21 cellular contexts compared by ENCODE assay signal in the genomic region with DNA sequence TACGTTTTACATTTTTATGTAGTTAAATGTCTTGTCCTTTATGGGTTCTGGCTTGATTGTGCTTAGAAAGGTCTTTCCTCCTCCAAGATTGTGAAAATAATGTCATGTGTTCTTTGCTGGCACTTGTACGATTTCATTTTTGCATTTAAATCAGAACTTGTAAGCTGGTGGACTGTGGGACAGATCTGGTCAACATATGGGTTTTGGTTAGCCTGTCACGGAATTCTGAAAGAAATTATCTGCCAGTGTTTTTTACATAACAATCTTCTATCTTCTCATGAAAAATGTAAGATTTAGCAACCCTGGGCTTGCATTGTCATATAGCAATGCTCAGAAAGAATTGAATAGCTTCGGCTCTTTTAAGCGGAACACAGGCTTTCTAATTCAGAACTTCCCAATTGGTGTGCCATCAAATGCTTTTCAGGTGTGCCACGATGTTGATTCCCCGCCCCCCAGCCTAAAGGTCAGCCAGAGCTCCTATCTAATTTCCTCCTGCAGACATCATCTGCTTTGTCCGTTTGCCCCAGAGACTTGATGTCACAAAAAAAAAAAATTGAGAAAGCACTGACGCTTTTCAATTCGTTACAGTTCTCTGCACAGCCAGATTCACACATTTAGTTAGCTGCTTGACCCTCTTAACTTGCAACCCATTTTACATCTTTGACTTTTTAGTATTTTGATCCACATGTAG. TPM values are rescaled to one million over a fixed set of nuclear protein-coding genes. Genes with fewer than 3 reads are reported as not detected.
DNase-seq lines count a peak whose midpoint lies in the region; ATAC-seq, FAIRE-seq and TF ChIP-seq lines count a peak whose summit lies in the region.
"Had no signal": no experiment of that assay in that cellular context is flagged by ENCODE, and none has a peak within 500 bp of the region (broad histone marks: within the 10 kb centered on the region; RNA-seq: fewer than 3 reads in every experiment).

No MANE protein-coding gene starts in this region.

- H3K9me3 ChIP-seq in HUES48 (ENCODE audit: control insufficient read depth, insufficient read depth, low read length) (no peaks in the 10 kb centered on the region), adipocyte (ENCODE audit: control insufficient read depth, low read length) (no peaks in the 10 kb centered on the region)
- H3K9me3 ChIP-seq: esophagus squamous epithelium, heart left ventricle, left lung had no signal

- H3K9ac ChIP-seq in HUES48 (ENCODE audit: low read depth, low read length) (peak overlapping the region; percentile 2; the same call in 1 of the 2 replicates), adipocyte (ENCODE audit: low read length) (peak overlapping the region; percentile 46)

- no peak for TF ChIP-seq CTCF in HFFc6 (IDR thresholded peaks at IDR 0.05)

- H3K4me3 ChIP-seq in HUES48 (ENCODE audit: low read depth, low read length) (0 out of 2 replicates have a peak overlapping the region, but pooled peaks have one; percentile 10), adipocyte (ENCODE audit: low read length) (peak overlapping the region; percentile 58)
- H3K4me3 ChIP-seq: esophagus squamous epithelium, heart left ventricle, left lung had no signal

- H3K36me3 ChIP-seq in HUES48 (ENCODE audit: control insufficient read depth, insufficient read depth, low read length) (peaks cover 20% of the 10 kb centered on the region), adipocyte (ENCODE audit: control insufficient read depth, insufficient read depth, low read length, severe bottlenecking) (peaks cover 15% of the 10 kb centered on the region)
- H3K36me3 ChIP-seq: brain microvascular endothelial cell had no signal

- H3K4me1 Mint-ChIP-seq in HFFc6 (ENCODE audit: low read depth), result peaks cover 34% of the 10 kb centered on the region

- peaks cover 14% of the 10 kb centered on the region for H3K36me3 Mint-ChIP-seq in HFFc6 (ENCODE audit: low read depth)

- TF ChIP-seq POLR2A in H54 (IDR thresholded peaks at IDR 0.05; ENCODE audit: low read depth, low read length), result no peak

- no peaks in the 10 kb centered on the region for H3K27me3 Mint-ChIP-seq in HFFc6 (ENCODE audit: insufficient read depth)
- H3K27me3 Mint-ChIP-seq: activated B cell treated with CpG ODN at 0.5 μM for 24 hours, T-helper 17 cell had no signal

- FAIRE-seq in H54 (lab: Jason Lieb, UNC), result no peak

- H3K27ac ChIP-seq in HUES48 (ENCODE audit: low read depth, low read length), result peak overlapping the region; percentile 68
- H3K27ac ChIP-seq: brain microvascular endothelial cell, heart left ventricle, left lung had no signal

- no peak overlapping the region for H3K4me3 Mint-ChIP-seq in HFFc6
- H3K4me3 Mint-ChIP-seq: activated B cell treated with CpG ODN at 0.5 μM for 24 hours, nephron, T-helper 17 cell had no signal

- peak; percentile 10 for DNase-seq in AG08395 (ENCODE audit: low spot score)
- DNase-seq in adipocyte (ENCODE audit: low read depth), result peak; percentile 49
- no peak for DNase-seq in left lobe of liver (ENCODE audit: low spot score)
- DNase-seq in HFFc6, result no peak
- no peak for DNase-seq in Ammon's horn (ENCODE audit: low spot score)
- DNase-seq in H54 (ENCODE audit: insufficient read length, low spot score), result no peak
- DNase-seq: 8988T; activated B cell treated with CpG ODN at 0.5 μM for 24 hours; activated CD4-positive, alpha-beta T cell treated with anti-CD3 and anti-CD28 coated beads, Interleukin-2, amount 50 U/mL, for 4 hours; activated effector memory CD4-positive, alpha-beta T cell treated with Interleukin-2 at 50 U/mL for 16 hours; brain microvascular endothelial cell; DND-41; esophagus squamous epithelium; heart left ventricle; KBM-7; left lung; NCI-H524; T-helper 17 cell had no signal

- no peaks in the 10 kb centered on the region for H3K27me3 ChIP-seq in HUES48 (ENCODE audit: control insufficient read depth, insufficient read depth, low read length)
- no peaks in the 10 kb centered on the region for H3K27me3 ChIP-seq in adipocyte (replicated peaks; ENCODE audit: control insufficient read depth, insufficient read depth, low read length)
- H3K27me3 ChIP-seq: brain microvascular endothelial cell, esophagus squamous epithelium, heart left ventricle, left lung had no signal

- ATAC-seq in left lobe of liver (peak; percentile 68), HG02884 (IDR thresholded peaks at IDR 0.05; ENCODE audit: unreplicated experiment) (no peak)
- ATAC-seq: heart left ventricle, left lung, T-helper 17 cell had no signal

- no peak overlapping the region for H3K27ac Mint-ChIP-seq in HFFc6
- H3K27ac Mint-ChIP-seq: activated B cell treated with CpG ODN at 0.5 μM for 24 hours, T-helper 17 cell had no signal

- H3K9me3 Mint-ChIP-seq in HFFc6, result no peaks in the 10 kb centered on the region
- H3K9me3 Mint-ChIP-seq: activated B cell treated with CpG ODN at 0.5 μM for 24 hours, nephron had no signal

- H3K4me1 ChIP-seq in HUES48 (ENCODE audit: control insufficient read depth, insufficient read depth, low read length) (peaks cover 70% of the 10 kb centered on the region), adipocyte (ENCODE audit: control insufficient read depth, insufficient read depth, low read length) (peaks cover 12% of the 10 kb centered on the region)

RNA-seq across cellular contexts. Expression of a gene that starts 16.2 kb away (rescaled TPM):
- 37.2 TPM for total RNA-seq in left lobe of liver
- 10 to 100 TPM; 28.3 to 43.6 (median 32.8) TPM for total RNA-seq in HFFc6 (2021; fragmentation: NEBNext Ultra II Directional; extraction: Animal tissue kit (Norgen Biotek cat#: 25700))

RNA-seq across cellular contexts. Expression of a gene that starts 58.8 kb away (rescaled TPM):
- total RNA-seq in left lobe of liver, result not detected
- total RNA-seq in HFFc6 (2021; fragmentation: NEBNext Ultra II Directional; extraction: Animal tissue kit (Norgen Biotek cat#: 25700)), result 1 to 10 TPM in 5 of 6 experiments, under 1 TPM in 1; 0.66 to 2.5 (median 1.5) TPM
- total RNA-seq: activated B cell treated with CpG ODN at 0.5 μM for 24 hours, T-helper 17 cell had no signal

Comparison
In these comparisons a context has a peak if more than half of its experiments do, and no peak if none do; other contexts are left out.
1. DNase-seq: peak in AG08395 (single experiment) and adipocyte (single experiment); none in left lobe of liver (single experiment), HFFc6 (single experiment), Ammon's horn (single experiment) and H54 (single experiment).